11 cellular contexts compared by ENCODE assay signal in the genomic region with DNA sequence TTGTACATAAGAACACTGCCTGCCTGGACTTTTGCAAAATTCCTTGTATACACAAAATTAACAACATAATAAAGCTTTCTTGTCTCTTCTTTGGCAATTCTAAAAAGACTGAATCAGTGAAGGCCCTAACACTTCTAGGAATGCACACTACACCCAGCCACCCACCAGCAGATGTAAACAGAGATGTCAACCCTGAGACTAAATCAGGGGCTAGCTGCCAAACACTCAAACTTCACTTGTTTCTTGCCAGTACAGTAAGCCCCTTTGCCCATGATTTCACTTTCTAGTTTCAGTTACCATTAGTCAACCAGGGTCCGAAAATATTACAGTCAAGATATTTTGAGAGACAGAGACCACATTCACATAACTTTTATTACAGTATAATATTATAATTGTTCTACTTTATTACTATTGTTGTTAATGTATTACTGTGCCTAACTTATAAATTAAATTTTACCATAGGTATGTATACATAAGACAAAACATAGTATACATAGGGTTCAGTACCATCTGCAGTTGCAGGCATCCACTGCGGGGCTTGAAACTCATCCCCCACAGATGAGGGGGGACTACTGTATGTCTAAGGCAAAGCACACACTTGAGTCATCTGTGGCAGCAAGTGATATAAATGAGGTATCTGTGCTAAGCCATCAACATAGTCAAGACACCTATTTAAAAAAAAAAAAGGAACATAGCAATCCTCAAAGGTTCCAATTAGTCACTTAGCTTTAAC. TPM values are rescaled to one million over a fixed set of nuclear protein-coding genes. Genes with fewer than 3 reads are reported as not detected.
A peak's percentile ranks its signal among the peaks of the same experiment; 100 is the strongest.
DNase-seq lines count a peak whose midpoint lies in the region; ATAC-seq and TF ChIP-seq lines count a peak whose summit lies in the region.
"Had no signal": no experiment of that assay in that cellular context is flagged by ENCODE, and none has a peak within 500 bp of the region (broad histone marks: within the 10 kb centered on the region; RNA-seq: fewer than 3 reads in every experiment).

No MANE protein-coding gene starts in this region.

- H3K9me3 Mint-ChIP-seq in mesothelial cell of epicardium, result no peaks in the 10 kb centered on the region

- TF ChIP-seq CTCF in AG10803 (conservative IDR thresholded peaks at IDR 0.05; ENCODE audit: low read length), result no peak
- no peak for TF ChIP-seq CTCF in mesothelial cell of epicardium (IDR thresholded peaks at IDR 0.05; ENCODE audit: unreplicated experiment)

- ATAC-seq in GM19463 (IDR thresholded peaks at IDR 0.05; ENCODE audit: unreplicated experiment) (peak; percentile 51), GM19035 (IDR thresholded peaks at IDR 0.05; ENCODE audit: unreplicated experiment) (no peak)

- peaks cover 21% of the 10 kb centered on the region for H3K4me1 Mint-ChIP-seq in mesothelial cell of epicardium

- H3K36me3 Mint-ChIP-seq in mesothelial cell of epicardium, result peaks cover 2% of the 10 kb centered on the region

- DNase-seq in AG10803 (ENCODE audit: low read depth), result peak; percentile 26
- DNase-seq in astrocyte of the hippocampus (ENCODE audit: low read depth, low spot score), result peak; percentile 44
- DNase-seq in mesothelial cell of epicardium (ENCODE audit: low spot score in 2 of 2, unreplicated experiment in 2 of 2), result no peak
- DNase-seq in NCI-H146 (lab: John Stamatoyannopoulos, UW), result no peak
- no peak for DNase-seq in NCI-H1694 (lab: John Stamatoyannopoulos, UW)
- no peak for DNase-seq in hypothalamus (lab: John Stamatoyannopoulos, UW)
- DNase-seq: activated CD4-positive, alpha-beta T cell treated with anti-CD3 and anti-CD28 coated beads for 4 hours; KBM-7; SIG-M5 had no signal

- H3K4me3 Mint-ChIP-seq in mesothelial cell of epicardium, result no peak overlapping the region

- peak overlapping the region; percentile 6 for H3K27ac Mint-ChIP-seq in mesothelial cell of epicardium

- no peak overlapping the region for H3K4me3 ChIP-seq in AG10803 (ENCODE audit: low read length)

- no peaks in the 10 kb centered on the region for H3K27me3 Mint-ChIP-seq in mesothelial cell of epicardium (ENCODE audit: low read depth)

RNA-seq across cellular contexts. Expression of gene DCAF5, which starts 15.3 kb away (rescaled TPM):
- 61.8 to 64.9 TPM (median 64.4 TPM) in 3 replicates for total RNA-seq in mesothelial cell of epicardium

RNA-seq across cellular contexts. Expression of gene EXD2, which starts 53.7 kb away (rescaled TPM):
- total RNA-seq in mesothelial cell of epicardium, result 27.4 to 30.6 TPM (median 29.8 TPM) in 3 replicates

Comparison
In these comparisons a context has a peak if more than half of its experiments do, and no peak if none do; other contexts are left out.
1. DNase-seq: peak in AG10803 (single experiment) and astrocyte of the hippocampus (single experiment); none in mesothelial cell of epicardium (0 of 2), NCI-H146 (single experiment), NCI-H1694 (single experiment) and hypothalamus (0 of 51).